19 cellular contexts compared by ENCODE assay signal in the genomic region with DNA sequence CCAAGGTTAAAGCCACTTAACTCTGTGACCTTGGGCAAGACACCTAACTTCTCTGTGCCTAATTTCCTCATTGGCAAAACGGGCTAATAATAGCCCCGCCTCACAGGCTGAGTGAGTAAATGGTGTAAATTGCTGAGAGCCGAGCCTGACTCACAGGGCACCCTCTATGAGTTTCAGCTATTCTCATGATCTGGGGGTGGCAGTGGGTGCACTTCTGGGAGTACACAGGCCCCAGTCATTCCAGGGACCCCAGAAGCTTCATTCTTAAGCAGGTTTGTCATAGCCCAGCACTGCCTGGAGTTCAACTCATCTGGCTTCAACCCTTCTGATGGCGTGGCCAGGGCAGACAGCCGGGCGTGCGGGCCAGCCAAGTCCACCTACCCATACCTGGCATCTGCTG.
"Had no signal": no experiment of that assay in that cellular context is flagged by ENCODE, and none has a peak within 500 bp of the region (broad histone marks: within the 10 kb centered on the region; RNA-seq: fewer than 3 reads in every experiment).

No MANE protein-coding gene starts in this region.

- H3K27me3 ChIP-seq: ascending aorta, cardiac muscle cell, esophagus squamous epithelium, right lobe of liver, suprapubic skin had no signal

- H3K36me3 ChIP-seq: ascending aorta, cardiac muscle cell, esophagus squamous epithelium, right lobe of liver, suprapubic skin had no signal

- H3K27me3 Mint-ChIP-seq: activated naive CD4-positive, alpha-beta T cell treated with anti-CD3 and anti-CD28 coated beads, Interleukin-2, amount 10 ng/mL, durations not matched to agents 7 days and 5 days; stimulated activated naive CD8-positive, alpha-beta T cell treated with anti-CD3 and anti-CD28 coated beads, Interleukin-15, Interleukin-2, amounts not matched to agents 100 ng/mL and 50 ng/mL, for 24 hours had no signal

- H3K4me1 Mint-ChIP-seq: activated naive CD4-positive, alpha-beta T cell treated with anti-CD3 and anti-CD28 coated beads, Interleukin-2, amount 10 ng/mL, durations not matched to agents 7 days and 5 days had no signal

- H3K4me3 ChIP-seq: ascending aorta, cardiac muscle cell, esophagus squamous epithelium, right lobe of liver, suprapubic skin had no signal

- H3K4me1 ChIP-seq: ascending aorta, esophagus squamous epithelium, right lobe of liver, suprapubic skin had no signal

- H3K27ac Mint-ChIP-seq: activated naive CD4-positive, alpha-beta T cell treated with anti-CD3 and anti-CD28 coated beads, Interleukin-2, amount 10 ng/mL, durations not matched to agents 7 days and 5 days; activated T-helper 2 cell treated with anti-CD3 and anti-CD28 coated beads, Interferon-gamma antibody, Interleukin-2, Interleukin-4, amounts not matched to agents 10 μg/mL and 5 μg/mL and 100 μg/mL, durations not matched to agents 14 hours and 24 hours and 36 hours; nephron; progenitor cell of endocrine pancreas; stimulated activated naive CD8-positive, alpha-beta T cell treated with anti-CD3 and anti-CD28 coated beads, Interleukin-15, Interleukin-2, amounts not matched to agents 100 ng/mL and 50 ng/mL, for 24 hours had no signal

- FAIRE-seq: colon, endometrium, keratinocyte had no signal

- H3K4me3 Mint-ChIP-seq: activated naive CD4-positive, alpha-beta T cell treated with anti-CD3 and anti-CD28 coated beads, Interleukin-2, amount 10 ng/mL, durations not matched to agents 7 days and 5 days; nephron; stimulated activated naive CD8-positive, alpha-beta T cell treated with anti-CD3 and anti-CD28 coated beads, Interleukin-15, Interleukin-2, amounts not matched to agents 100 ng/mL and 50 ng/mL, for 24 hours had no signal

- H3K9me3 ChIP-seq: ascending aorta, esophagus squamous epithelium, right lobe of liver, suprapubic skin had no signal

- H3K36me3 Mint-ChIP-seq: activated naive CD4-positive, alpha-beta T cell treated with anti-CD3 and anti-CD28 coated beads, Interleukin-2, amount 10 ng/mL, durations not matched to agents 7 days and 5 days had no signal

- H3K27ac ChIP-seq: ascending aorta, cardiac muscle cell, esophagus squamous epithelium, right lobe of liver, suprapubic skin, VCaP had no signal

- DNase-seq: activated CD4-positive, alpha-beta T cell treated with anti-CD3 and anti-CD28 coated beads for 1 hour; activated CD4-positive, alpha-beta T cell treated with anti-CD3 and anti-CD28 coated beads, Interleukin-2, amount 50 U/mL, for 48 hours; activated naive CD4-positive, alpha-beta T cell treated with anti-CD3 and anti-CD28 coated beads, Interleukin-2, amount 10 ng/mL, durations not matched to agents 7 days and 5 days; esophagus squamous epithelium; hippocampal formation; occipital lobe; T1000 had no signal

- H3K9me3 Mint-ChIP-seq: activated naive CD4-positive, alpha-beta T cell treated with anti-CD3 and anti-CD28 coated beads, Interleukin-2, amount 10 ng/mL, durations not matched to agents 7 days and 5 days; activated T-helper 2 cell treated with anti-CD3 and anti-CD28 coated beads, Interferon-gamma antibody, Interleukin-2, Interleukin-4, amounts not matched to agents 10 μg/mL and 5 μg/mL and 100 μg/mL, durations not matched to agents 14 hours and 24 hours and 36 hours; nephron; stimulated activated naive CD8-positive, alpha-beta T cell treated with anti-CD3 and anti-CD28 coated beads, Interleukin-15, Interleukin-2, amounts not matched to agents 100 ng/mL and 50 ng/mL, for 24 hours had no signal
